8 cellular contexts compared by ENCODE assay signal in the genomic region with DNA sequence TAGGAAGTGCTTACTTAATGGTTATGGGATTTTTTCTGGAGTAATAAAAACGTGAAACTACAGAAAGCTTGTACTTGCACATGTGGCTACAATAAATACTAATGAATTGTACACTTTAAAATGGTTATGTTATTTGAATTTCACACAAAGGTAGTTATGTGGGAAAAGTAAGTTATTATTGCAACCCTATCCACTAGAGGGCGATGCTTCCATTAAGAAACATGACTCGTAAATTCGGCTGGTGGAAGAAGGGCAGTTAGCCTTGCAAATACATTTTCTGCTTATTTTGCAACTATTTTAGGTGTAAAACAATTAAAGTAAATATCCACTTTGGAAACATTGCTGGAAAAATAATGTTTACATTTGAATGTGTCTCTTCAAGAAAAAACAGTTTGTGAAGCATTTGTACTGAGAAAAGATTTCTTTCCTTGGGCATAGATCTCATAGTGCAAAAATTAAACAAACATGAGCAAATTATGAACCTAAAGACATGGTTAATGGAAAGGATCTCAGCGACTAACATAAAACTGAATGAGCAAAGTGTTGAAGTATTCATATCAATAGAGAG.
DNase-seq lines count a peak whose midpoint lies in the region; ATAC-seq and TF ChIP-seq lines count a peak whose summit lies in the region.

No MANE protein-coding gene starts in this region.

- H3K27me3 Mint-ChIP-seq in stimulated activated memory B cell treated with anti-CD40 and anti-IgM and Interleukin-4, amounts not matched to agents 10 μg/mL and 1 μg/mL and 100 μg/mL, for 72 hours, result peaks cover 20% of the 10 kb centered on the region

- POLR2A ChIA-PET in IMR-90 (lab: Charles Lee; ENCODE audit: unreplicated experiment), result no interaction called here

- no peaks in the 10 kb centered on the region for H3K4me1 ChIP-seq in IMR-90 (ENCODE audit: control insufficient read depth, insufficient read depth, low read length)
- no peaks in the 10 kb centered on the region for H3K4me1 ChIP-seq in NT2/D1 (ENCODE audit: insufficient read depth, insufficient read length)

- intact Hi-C loops in IMR-90 (cut with micrococcal nuclease), result loop anchor here (1.0 to 5.0 kb wide), 3 partner anchors 297 to 473 kb away; no protein-coding TSS in a partner anchor

- no peak for TF ChIP-seq POLR2A in IMR-90 (IDR thresholded peaks at IDR 0.05; ENCODE audit: low read depth, low read length)

- DNase-seq in D341Med (ENCODE audit: low spot score), result peak; percentile 37
- DNase-seq in IMR-90, result peak; percentile 79
- peak; percentile 74 for DNase-seq in NT2/D1 (ENCODE audit: low read depth, low spot score)
- peak; percentile 86 for DNase-seq in dermis blood vessel endothelial cell
- peak; percentile 75 for DNase-seq in myocyte (ENCODE audit: low read depth)
- DNase-seq in activated T-cell treated with anti-CD3 and anti-CD28 coated beads, Interleukin-2, amount 50 U/mL, for 48 hours, result no peak

- no peak overlapping the region for H3K4me2 ChIP-seq in IMR-90 (ENCODE audit: low read depth, low read length)

- H2AK5ac ChIP-seq in IMR-90 (ENCODE audit: low read depth, low read length), result no peak overlapping the region

- no peaks in the 10 kb centered on the region for H3K9me3 Mint-ChIP-seq in stimulated activated memory B cell treated with anti-CD40 and anti-IgM and Interleukin-4, amounts not matched to agents 10 μg/mL and 1 μg/mL and 100 μg/mL, for 72 hours

- H2BK20ac ChIP-seq in IMR-90 (ENCODE audit: low read depth, low read length), result no peak overlapping the region

- H4K91ac ChIP-seq in IMR-90 (ENCODE audit: insufficient read depth, low read depth, low read length), result no peak overlapping the region

- no peak overlapping the region for H3K23ac ChIP-seq in IMR-90 (ENCODE audit: low read depth, low read length)

- H4K5ac ChIP-seq in IMR-90 (ENCODE audit: low read depth, low read length), result no peak overlapping the region

- peak; percentile 70 for TF ChIP-seq RAD21 in IMR-90 (IDR thresholded peaks at IDR 0.05; ENCODE audit: low read length)

- no peak overlapping the region for H2BK5ac ChIP-seq in IMR-90 (ENCODE audit: low read depth, low read length, poor library complexity, severe bottlenecking)

- no peaks in the 10 kb centered on the region for H3K79me1 ChIP-seq in IMR-90 (ENCODE audit: low read depth in 1 of 2, low read length in 2 of 2)

- WGBS in IMR-90 (ENCODE audit: extremely low coverage in 2 of 2, insufficient read length in 1 of 2), 2 experiments, result no CpG with 5 or more reads among the region's 5 CpGs

- no peaks in the 10 kb centered on the region for H3K9me1 ChIP-seq in IMR-90 (ENCODE audit: insufficient read depth, low read length)

- TF ChIP-seq CTCF in IMR-90 (conservative IDR thresholded peaks at IDR 0.05; ENCODE audit: low read depth, low read length), result peak; percentile 75

- CTCF ChIA-PET in IMR-90 (lab: Yijun Ruan, JAX), result interaction anchor here (0.6 to 1.2 kb wide), 2 partner anchors 36 to 68 kb away, joined by 3 read pairs; partner anchors contain the start of gene CSRNP3

- dilution Hi-C loops in IMR-90 (cut with HindIII; ENCODE audit: low sequenced_read_pairs, unreplicated experiment), result no loop called here

- H4K20me1 ChIP-seq in IMR-90 (ENCODE audit: insufficient read depth, low read length), result no peaks in the 10 kb centered on the region

- H2BK15ac ChIP-seq in IMR-90 (ENCODE audit: low read depth, low read length), result no peak overlapping the region

- H3K14ac ChIP-seq in IMR-90 (replicated peaks; ENCODE audit: low read depth, low read length), result no peak overlapping the region

- H3K27me3 ChIP-seq in IMR-90 (ENCODE audit: control insufficient read depth, insufficient read depth, low read length), result no peaks in the 10 kb centered on the region
- H3K27me3 ChIP-seq in NT2/D1 (ENCODE audit: insufficient read depth, insufficient read length), result no peaks in the 10 kb centered on the region

- H3K9ac ChIP-seq in IMR-90 (ENCODE audit: low read depth, low read length) (no peak overlapping the region), NT2/D1 (ENCODE audit: insufficient read length, low read depth) (no peak overlapping the region)

- H3K4ac ChIP-seq in IMR-90 (ENCODE audit: low read depth, low read length), result no peak overlapping the region

- H3K18ac ChIP-seq in IMR-90 (ENCODE audit: low read depth, low read length), result no peak overlapping the region

- H3K27ac Mint-ChIP-seq in stimulated activated memory B cell treated with anti-CD40 and anti-IgM and Interleukin-4, amounts not matched to agents 10 μg/mL and 1 μg/mL and 100 μg/mL, for 72 hours, result no peak overlapping the region

- no peak overlapping the region for H2AK9ac ChIP-seq in IMR-90 (replicated peaks; ENCODE audit: low read depth, low read length, poor library complexity)

- no peak overlapping the region for H3K27ac ChIP-seq in IMR-90 (ENCODE audit: insufficient read depth, low read length)

- no peak overlapping the region for H2BK120ac ChIP-seq in IMR-90 (ENCODE audit: low read depth, low read length)

- in situ Hi-C loops in IMR-90 (cut with MboI; ENCODE audit: low sequenced_read_pairs), result loop anchor here (5.0 kb wide), 1 partner anchor 476 kb away; no protein-coding TSS in a partner anchor

- H3K56ac ChIP-seq in IMR-90 (ENCODE audit: extremely low read depth, insufficient read depth, low read length), result no peak overlapping the region

- H3K36me3 ChIP-seq in IMR-90 (ENCODE audit: control insufficient read depth, insufficient read depth, low read length) (no peaks in the 10 kb centered on the region), NT2/D1 (ENCODE audit: insufficient read depth, insufficient read length, low read length) (no peaks in the 10 kb centered on the region)

- H3K4me1 Mint-ChIP-seq in stimulated activated memory B cell treated with anti-CD40 and anti-IgM and Interleukin-4, amounts not matched to agents 10 μg/mL and 1 μg/mL and 100 μg/mL, for 72 hours, result no peaks in the 10 kb centered on the region

- H4K8ac ChIP-seq in IMR-90 (ENCODE audit: low read depth in 2 of 2, low read length in 2 of 2), result no peak overlapping the region

- H3K9me3 ChIP-seq in IMR-90 (ENCODE audit: control insufficient read depth, insufficient read depth, low read length), result no peaks in the 10 kb centered on the region
- H3K9me3 ChIP-seq in NT2/D1 (ENCODE audit: insufficient read depth, low read length), result no peaks in the 10 kb centered on the region

- H2AFZ ChIP-seq in IMR-90 (replicated peaks; ENCODE audit: low read length, poor library complexity), result no peak overlapping the region

- no peak overlapping the region for H3K4me3 ChIP-seq in IMR-90 (ENCODE audit: insufficient read depth, low read depth, low read length)
- H3K4me3 ChIP-seq in NT2/D1 (ENCODE audit: insufficient read length, low read depth), result no peak overlapping the region

- BruUV-seq in IMR-90 (replicated peaks; lab: Mats Ljungman, UMichigan), result no TSS peak

- no peak overlapping the region for H3K4me3 Mint-ChIP-seq in stimulated activated memory B cell treated with anti-CD40 and anti-IgM and Interleukin-4, amounts not matched to agents 10 μg/mL and 1 μg/mL and 100 μg/mL, for 72 hours

- no peaks in the 10 kb centered on the region for H3K36me3 Mint-ChIP-seq in stimulated activated memory B cell treated with anti-CD40 and anti-IgM and Interleukin-4, amounts not matched to agents 10 μg/mL and 1 μg/mL and 100 μg/mL, for 72 hours

- ATAC-seq in GM19351 (IDR thresholded peaks at IDR 0.05; ENCODE audit: unreplicated experiment), result peak; percentile 81
- ATAC-seq in IMR-90 (ENCODE audit: low read depth), result peak; percentile 59
- no peak for ATAC-seq in stimulated activated memory B cell treated with anti-CD40 and anti-IgM and Interleukin-4, amounts not matched to agents 10 μg/mL and 1 μg/mL and 100 μg/mL, for 72 hours

TF ChIP-seq in IMR-90, 13 proteins besides CTCF, POLR2A, EP300 and RAD21:
- TF ChIP-seq SMC3 (IDR thresholded peaks at IDR 0.05; ENCODE audit: low read depth, low read length), result peak; percentile 66
- no peak for TF ChIP-seq ELK1 (IDR thresholded peaks at IDR 0.05; ENCODE audit: borderline replicate concordance, low read depth, low read length)
- peak; percentile 42 for TF ChIP-seq MAFK (IDR thresholded peaks at IDR 0.05; ENCODE audit: low read depth, low read length)

Comparison
In these comparisons a context has a peak if more than half of its experiments do, and no peak if none do; other contexts are left out.
1. DNase-seq: peak in D341Med (single experiment), IMR-90 (single experiment), NT2/D1 (single experiment), dermis blood vessel endothelial cell (single experiment) and myocyte (single experiment); none in activated T-cell treated with anti-CD3 and anti-CD28 coated beads, Interleukin-2, amount 50 U/mL, for 48 hours (0 of 2).